ENCODE assay signal across 8 cellular contexts in the genomic region with DNA sequence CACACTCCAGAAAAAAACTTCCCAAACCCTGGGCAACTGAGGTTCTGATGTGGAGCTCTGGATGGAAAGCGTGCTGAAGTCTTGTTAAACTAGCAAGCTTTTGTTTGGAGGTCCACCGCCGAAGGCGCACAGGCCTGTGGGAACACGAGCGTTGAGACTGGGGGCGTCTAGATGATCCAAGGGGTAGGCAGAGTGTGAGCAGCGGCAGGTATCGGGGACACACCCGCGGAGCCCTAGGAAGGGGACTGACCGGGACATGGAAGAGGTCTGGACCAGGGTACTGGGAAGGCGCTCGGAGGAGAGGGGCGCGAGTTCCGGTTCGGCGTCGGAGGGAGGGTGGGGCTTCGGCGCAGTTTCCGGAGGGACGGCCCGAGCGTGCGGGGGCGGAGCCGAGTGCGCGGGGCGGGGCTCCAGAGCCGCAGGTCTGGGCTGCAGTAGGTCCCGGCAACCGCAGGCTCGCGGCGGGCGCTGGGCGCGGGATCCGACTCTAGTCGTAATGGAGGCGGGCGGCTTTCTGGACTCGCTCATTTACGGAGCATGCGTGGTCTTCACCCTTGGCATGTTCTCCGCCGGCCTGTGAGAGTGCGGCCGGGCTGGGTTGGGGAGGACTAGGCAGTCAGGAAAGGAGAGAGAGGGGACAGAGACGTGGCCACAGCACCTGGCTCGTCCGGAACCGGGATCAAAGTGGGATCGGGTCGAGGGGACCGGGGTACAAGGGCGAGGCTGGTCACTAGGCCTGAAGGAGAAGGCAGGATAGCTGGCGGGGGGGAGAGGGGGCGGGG. TPM values are rescaled to one million over a fixed set of nuclear protein-coding genes. Genes with fewer than 3 reads are reported as not detected.
DNase-seq lines count a peak whose midpoint lies in the region; ATAC-seq and TF ChIP-seq lines count a peak whose summit lies in the region.

Gene SLC50A1 (plus strand): TSS at position 437 of the 782 bp plus-strand sequence. CDS start 60 bp downstream, at position 497.

- no peaks in the 10 kb centered on the region for H3K36me3 ChIP-seq in OCI-LY1 (ENCODE audit: insufficient read depth, low read length)

- in situ Hi-C loops in endometrial microvascular endothelial cells (cut with HindIII; ENCODE audit: inconsistent ontology term, low pct_unique_long_range_greater_than_20kb, low sequenced_read_pairs) = no loop called here

- no peaks in the 10 kb centered on the region for H3K27me3 Mint-ChIP-seq in Calu3 (ENCODE audit: unreplicated experiment)

- no TSS peak for BruUV-seq in Calu3 (replicated peaks; lab: Mats Ljungman, UMichigan)

- 0 out of 2 replicates have a peak, but pooled peaks cover 3% of the 10 kb centered on the region for H3F3A ChIP-seq in OCI-LY1 (ENCODE audit: insufficient read depth, low read length)

- peaks cover 52% of the 10 kb centered on the region for H3K4me1 Mint-ChIP-seq in Calu3 (ENCODE audit: low read depth, unreplicated experiment)

- no peaks in the 10 kb centered on the region for H4K20me1 ChIP-seq in OCI-LY1 (ENCODE audit: insufficient read depth, low read length)

- intact Hi-C loops in Calu3 (cut with micrococcal nuclease; ENCODE audit: unreplicated experiment) = no loop called here

- TF ChIP-seq CTCF in Calu3 (IDR thresholded peaks at IDR 0.05; ENCODE audit: unreplicated experiment) = peak; percentile 16
- TF ChIP-seq CTCF in OCI-LY1 (IDR thresholded peaks at IDR 0.05; ENCODE audit: low read length) = no peak

- H2AFZ ChIP-seq in OCI-LY1 (ENCODE audit: low read length) = no peak within 1 kb of the TSS

- DNase-seq in Calu3 = peak; percentile 99
- DNase-seq in HuH-7 (ENCODE audit: low spot score) = peak; percentile 91
- DNase-seq in activated CD8-positive, alpha-beta memory T cell treated with anti-CD3 and anti-CD28 coated beads, Interleukin-2, amount 50 U/mL, for 24 hours (ENCODE audit: extremely low read depth) = peak; percentile 85
- DNase-seq in midbrain (lab: John Stamatoyannopoulos, UW) = peak; percentile 94
- DNase-seq in stimulated activated CD8-positive, alpha-beta memory T cell treated with anti-CD3 and anti-CD28 coated beads, Interleukin-15, amount 100 ng/mL, for 48 hours (ENCODE audit: low read depth in 2 of 2) = peak; percentile 90 to 91

- ATAC-seq in GM21515 (IDR thresholded peaks at IDR 0.05; ENCODE audit: unreplicated experiment) = peak; percentile 69

- H3K27ac Mint-ChIP-seq in Calu3 (ENCODE audit: unreplicated experiment) = peak within 1 kb of the TSS; percentile 97

- CTCF ChIA-PET in Calu3 (lab: Charles Lee) = interaction anchor here (0.5 to 1.7 kb wide), 8 partner anchors 10 to 1090 kb away, joined by 3 to 13 read pairs (median 4); no protein-coding TSS in a partner anchor

- H3K79me2 ChIP-seq in OCI-LY1 (ENCODE audit: insufficient read depth, low read length) = no peaks in the 10 kb centered on the region

- no peaks in the 10 kb centered on the region for H3K9me3 Mint-ChIP-seq in Calu3 (ENCODE audit: low read depth, unreplicated experiment)

- peak within 1 kb of the TSS; percentile 86 for H3K4me2 ChIP-seq in OCI-LY1 (ENCODE audit: low read length)

- no peaks in the 10 kb centered on the region for H3K9me3 ChIP-seq in OCI-LY1 (ENCODE audit: low read length)

- no peaks in the 10 kb centered on the region for H3K9me2 ChIP-seq in OCI-LY1 (ENCODE audit: low read depth, low read length)

- peak within 1 kb of the TSS; percentile 86 for H3K4me3 Mint-ChIP-seq in Calu3 (ENCODE audit: low read depth, unreplicated experiment)

- H3K9ac ChIP-seq in OCI-LY1 (ENCODE audit: low read length) = peak within 1 kb of the TSS; percentile 90

- peak within 1 kb of the TSS; percentile 75 for H3K27ac ChIP-seq in OCI-LY1 (ENCODE audit: low read depth, low read length, poor library complexity, severe bottlenecking)

- peaks cover 96% of the 10 kb centered on the region for H3K36me3 Mint-ChIP-seq in Calu3 (ENCODE audit: insufficient read depth, unreplicated experiment)

- peaks cover 33% of the 10 kb centered on the region for H3K4me1 ChIP-seq in OCI-LY1 (ENCODE audit: insufficient read depth, low read length, severe bottlenecking)

- H3K27me3 ChIP-seq in OCI-LY1 (ENCODE audit: insufficient read depth, low read length) = no peaks in the 10 kb centered on the region

- peak within 1 kb of the TSS; percentile 86 for H3K4me3 ChIP-seq in OCI-LY1 (ENCODE audit: low read depth, low read length, poor library complexity, severe bottlenecking)

RNA-seq across cellular contexts. Expression of gene SLC50A1, which starts in this region (rescaled TPM):
- total RNA-seq in Calu3 (2022) (68.5 and 72.0 TPM in 2 replicates), endometrial microvascular endothelial cells (ENCODE audit: inconsistent ontology term) (47.1 TPM)

Comparison
In these comparisons a context has a peak if more than half of its experiments do, and no peak if none do; other contexts are left out.
1. Peak in every context shown above with its lines: DNase-seq, ATAC-seq, H3K4me3 ChIP-seq and H3K27ac ChIP-seq.